Comparison of ENCODE assay signal across 8 cellular contexts in the genomic region with DNA sequence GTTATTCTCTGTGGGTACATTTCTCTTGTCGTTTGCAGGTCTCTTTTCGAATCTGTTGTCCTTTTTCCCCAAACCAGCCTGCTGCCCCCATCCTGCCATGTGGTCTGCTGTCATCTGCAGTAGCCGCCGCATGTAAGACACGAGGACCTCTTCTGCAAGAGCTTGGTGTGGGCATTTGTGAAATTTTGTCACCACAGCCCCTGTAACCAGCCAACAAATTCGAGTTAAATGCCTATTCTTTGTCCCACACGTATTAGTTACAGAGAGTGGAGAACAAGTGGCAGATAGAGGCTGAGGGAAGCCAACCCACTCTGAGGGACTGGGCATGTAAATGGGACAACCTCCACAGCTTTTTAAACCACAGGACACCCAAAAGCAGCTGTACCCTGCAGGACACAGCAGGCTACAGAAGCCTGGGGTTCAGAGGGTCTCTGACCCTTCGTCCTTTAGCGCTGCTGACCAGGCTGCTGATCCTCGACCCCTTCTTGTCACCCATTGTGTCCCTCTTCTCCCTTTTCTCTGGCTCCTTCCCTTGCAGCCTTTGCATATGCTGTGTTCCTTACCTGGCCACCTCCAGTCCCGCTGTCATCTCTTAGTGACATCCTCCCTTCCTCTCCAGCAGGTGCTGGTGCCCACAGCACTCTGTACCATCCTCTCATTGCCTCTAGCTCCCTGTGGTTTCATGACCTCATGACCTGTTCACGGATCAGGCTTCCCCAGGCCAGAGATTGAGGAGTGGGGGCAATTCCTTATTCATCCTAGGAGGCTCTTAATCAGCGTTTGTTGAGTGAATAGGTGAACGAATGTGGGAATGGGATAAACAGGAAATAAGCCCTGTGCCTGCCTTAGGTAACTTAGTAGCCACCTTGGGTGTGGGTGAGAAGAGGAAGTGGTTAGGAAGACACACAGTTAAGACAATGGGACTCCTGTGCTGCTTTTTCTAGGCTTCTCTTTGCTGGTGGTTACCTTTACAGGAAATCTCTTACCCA. TPM values are rescaled to one million over a fixed set of nuclear protein-coding genes. Genes with fewer than 3 reads are reported as not detected.
DNase-seq lines count a peak whose midpoint lies in the region; ATAC-seq, FAIRE-seq and TF ChIP-seq lines count a peak whose summit lies in the region.

No MANE protein-coding gene starts in this region.

- POLR2A ChIA-PET in HepG2 (lab: Yijun Ruan, JAX), result interaction anchor here (1.4 to 3.4 kb wide), 3 partner anchors 21 to 34 kb away, joined by 4 to 28 read pairs (median 6); a partner anchor contains a TSS

- H4K20me1 ChIP-seq in HepG2 (ENCODE audit: insufficient read depth, low read length), result peaks cover 13% of the 10 kb centered on the region; the same call in 1 of the 2 replicates

- no peaks in the 10 kb centered on the region for H3K36me3 Mint-ChIP-seq in activated naive CD8-positive, alpha-beta T cell
- no peaks in the 10 kb centered on the region for H3K36me3 Mint-ChIP-seq in stimulated activated memory B cell treated with anti-CD40 and anti-IgM and Interleukin-4, amounts not matched to agents 10 μg/mL and 1 μg/mL and 100 μg/mL, for 72 hours

- intact Hi-C loops in HepG2 (cut with micrococcal nuclease; ENCODE audit: unreplicated experiment), result loop anchor here (1.0 to 10.0 kb wide), 4 partner anchors 178 to 888 kb away; no protein-coding TSS in a partner anchor
- intact Hi-C loops in right lobe of liver (cut with DNase I), result loop anchor here (5.0 kb wide), 1 partner anchor 290 kb away; no protein-coding TSS in a partner anchor

- DNase-seq in HepG2 (ENCODE audit: low spot score) (no peak), right lobe of liver (no peak), NK-92 (lab: John Stamatoyannopoulos, UW; ENCODE audit: unreplicated experiment) (peak; percentile 10), AG20443 (ENCODE audit: low spot score) (no peak), NCI-H2171 treated with DMSO at 0.1 percent for 48 hours (lab: John Stamatoyannopoulos, UW) (no peak), GM19240 (ENCODE audit: insufficient read length, low spot score) (no peak)

- no peak for TF ChIP-seq RAD21 in HepG2 (CRISPR knock-in tag; IDR thresholded peaks at IDR 0.05)

- no peaks in the 10 kb centered on the region for H3K9me3 Mint-ChIP-seq in activated naive CD8-positive, alpha-beta T cell (ENCODE audit: low read depth)
- H3K9me3 Mint-ChIP-seq in stimulated activated memory B cell treated with anti-CD40 and anti-IgM and Interleukin-4, amounts not matched to agents 10 μg/mL and 1 μg/mL and 100 μg/mL, for 72 hours, result no peaks in the 10 kb centered on the region

- FAIRE-seq in HepG2 (lab: Jason Lieb, UNC), result no peak

- H3K4me1 ChIP-seq in HepG2 (ENCODE audit: insufficient read depth, low read length), result peaks cover 48% of the 10 kb centered on the region
- H3K4me1 ChIP-seq in right lobe of liver, result peaks cover 0 to 11% (median 2%) of the 10 kb centered on the region in 4 donors

- no peak overlapping the region for H3K4me2 ChIP-seq in HepG2 (ENCODE audit: low read depth, low read length)

- H3K36me3 ChIP-seq in HepG2 (replicated peaks in 1 of 2; ENCODE audit: control insufficient read depth in 1 of 2, insufficient read depth in 2 of 2, low read length in 2 of 2), result peaks cover 2 to 19% of the 10 kb centered on the region in 2 experiments; a peak in 4 of 5 replicates
- no peaks in the 10 kb centered on the region for H3K36me3 ChIP-seq in right lobe of liver

- no peak overlapping the region for H3K9ac ChIP-seq in HepG2 (ENCODE audit: insufficient read depth, low read depth, low read length)

- ATAC-seq in HepG2, result no peak
- ATAC-seq in right lobe of liver, result no peak
- peak; percentile 79 for ATAC-seq in stimulated activated memory B cell treated with anti-CD40 and anti-IgM and Interleukin-4, amounts not matched to agents 10 μg/mL and 1 μg/mL and 100 μg/mL, for 72 hours

- in situ Hi-C loops in HepG2 (cut with HindIII; ENCODE audit: extremely low pct_ligation_motif_present, low pct_unique_long_range_greater_than_20kb), result loop anchor here (5.0 kb wide), 2 partner anchors 35 to 290 kb away; a partner anchor contains a TSS

- H3K27ac ChIP-seq in HepG2 (ENCODE audit: extremely low read length, insufficient read depth, low read length) (no peak overlapping the region), right lobe of liver (no peak overlapping the region)

- no peaks in the 10 kb centered on the region for H3K9me3 ChIP-seq in HepG2 (ENCODE audit: low read length)
- no peaks in the 10 kb centered on the region for H3K9me3 ChIP-seq in right lobe of liver

- no peak overlapping the region for H2AFZ ChIP-seq in HepG2 (ENCODE audit: low read length)

- peak overlapping the region; percentile 78 for H3K4me3 Mint-ChIP-seq in activated naive CD8-positive, alpha-beta T cell
- no peak overlapping the region for H3K4me3 Mint-ChIP-seq in stimulated activated memory B cell treated with anti-CD40 and anti-IgM and Interleukin-4, amounts not matched to agents 10 μg/mL and 1 μg/mL and 100 μg/mL, for 72 hours

- no peak for TF ChIP-seq POLR2A in HepG2 (IDR thresholded peaks at IDR 0.05; ENCODE audit: insufficient read depth in 1 of 2, low read depth in 2 of 2, low read length in 2 of 2)
- no peak for TF ChIP-seq POLR2A in right lobe of liver (IDR thresholded peaks at IDR 0.05)

- TF ChIP-seq EP300 in HepG2 (IDR thresholded peaks at IDR 0.05; ENCODE audit: low read depth in 2 of 2, low read length in 2 of 2) (no peak), HepG2 (CRISPR knock-in tag; IDR thresholded peaks at IDR 0.05; ENCODE audit: borderline replicate concordance) (no peak)

- H3K27me3 ChIP-seq in HepG2 (ENCODE audit: control insufficient read depth in 1 of 2, insufficient read depth in 2 of 2, low read length in 2 of 2) (no peaks in the 10 kb centered on the region), right lobe of liver (no peaks in the 10 kb centered on the region)

- WGBS in HepG2 (ENCODE audit: low lambda C conversion rate), result 83% methylated on average over 14 of the region's 14 CpGs
- WGBS in right lobe of liver (ENCODE audit: insufficient coverage, low coverage, low lambda C conversion rate, missing lambda C conversion rate), result 48% methylated on average over 12 of the region's 14 CpGs

- peaks cover 9% of the 10 kb centered on the region for H3K79me2 ChIP-seq in HepG2 (ENCODE audit: insufficient read depth, low read length)

- no peaks in the 10 kb centered on the region for H3K27me3 Mint-ChIP-seq in activated naive CD8-positive, alpha-beta T cell
- peaks cover 9% of the 10 kb centered on the region for H3K27me3 Mint-ChIP-seq in stimulated activated memory B cell treated with anti-CD40 and anti-IgM and Interleukin-4, amounts not matched to agents 10 μg/mL and 1 μg/mL and 100 μg/mL, for 72 hours

- no TSS peak for BruUV-seq in HepG2 (replicated peaks; lab: Mats Ljungman, UMichigan)

- H3K4me1 Mint-ChIP-seq in activated naive CD8-positive, alpha-beta T cell (ENCODE audit: low read depth), result peaks cover 87% of the 10 kb centered on the region
- H3K4me1 Mint-ChIP-seq in stimulated activated memory B cell treated with anti-CD40 and anti-IgM and Interleukin-4, amounts not matched to agents 10 μg/mL and 1 μg/mL and 100 μg/mL, for 72 hours, result peaks cover 47% of the 10 kb centered on the region

- H3K27ac Mint-ChIP-seq in activated naive CD8-positive, alpha-beta T cell, result peak overlapping the region; percentile 74
- H3K27ac Mint-ChIP-seq in stimulated activated memory B cell treated with anti-CD40 and anti-IgM and Interleukin-4, amounts not matched to agents 10 μg/mL and 1 μg/mL and 100 μg/mL, for 72 hours, result no peak overlapping the region

- H3K4me3 ChIP-seq in HepG2 (replicated peaks in 1 of 3; ENCODE audit: insufficient read depth in 1 of 3, low read depth in 2 of 3, low read length in 3 of 3) (no peak overlapping the region), right lobe of liver (no peak overlapping the region)

- CTCF ChIA-PET in HepG2 (lab: Yijun Ruan, JAX; ENCODE audit: low intra/inter-chr PET ratio, low total read pairs), result interaction anchor here (1.5 to 7.0 kb wide), 3 partner anchors 35 to 290 kb away, joined by 8 to 79 read pairs (median 17); a partner anchor contains a TSS

- TF ChIP-seq CTCF in HepG2 (CRISPR knock-in tag; IDR thresholded peaks at IDR 0.05), result no peak
- TF ChIP-seq CTCF in right lobe of liver (IDR thresholded peaks at IDR 0.05), result peak in 1 of 4 donors; percentile 6

RNA-seq across cellular contexts. Expression of a gene that starts 35.3 kb away (rescaled TPM):
- total RNA-seq in HepG2 (2016; rRNA removed; fragmentation: Illumina TruSeq; extraction: Trizol) (49.6 and 92.5 TPM in 2 replicates), right lobe of liver (10 to 100 TPM; 10.7 to 26.8 (median 17.2) TPM)
- total RNA-seq in HepG2 (2016; cell fraction: cytosol; rRNA removed; fragmentation: Illumina TruSeq; extraction: Trizol; ENCODE audit: low read depth), result 4.0 and 7.3 TPM in 2 replicates
- total RNA-seq in HepG2 (2016; cell fraction: insoluble cytoplasmic fraction; rRNA removed; fragmentation: Illumina TruSeq; extraction: Trizol), result 46.0 and 93.0 TPM in 2 replicates
- total RNA-seq in HepG2 (2016; cell fraction: membrane; rRNA removed; fragmentation: Illumina TruSeq; extraction: Trizol), result 20.1 and 25.4 TPM in 2 replicates
- 132 and 146 TPM in 2 replicates for total RNA-seq in HepG2 (2016; cell fraction: nucleus; rRNA removed; fragmentation: Illumina TruSeq; extraction: Trizol)
- polyA plus RNA-seq in HepG2 (2011; rRNA removed), result 21.6 and 24.0 TPM in 2 replicates
- 12.2 and 19.7 TPM in 2 replicates for polyA plus RNA-seq in HepG2 (2011; cell fraction: cytosol; rRNA removed)
- polyA plus RNA-seq in HepG2 (2011; cell fraction: nucleus; rRNA removed), result 24.5 and 30.3 TPM in 2 replicates
- 55.3 and 56.2 TPM in 2 replicates for polyA plus RNA-seq in HepG2 (2012)
- polyA plus RNA-seq in HepG2 (2016; cell fraction: cytosol; fragmentation: Illumina TruSeq; extraction: Trizol; ENCODE audit: low read depth), result 2.1 TPM in 2 replicates
- 27.1 and 28.5 TPM in 2 replicates for polyA plus RNA-seq in HepG2 (2016; cell fraction: insoluble cytoplasmic fraction; fragmentation: Illumina TruSeq; extraction: Trizol; ENCODE audit: low read depth)
- 5.3 and 7.3 TPM in 2 replicates for polyA plus RNA-seq in HepG2 (2016; cell fraction: membrane; fragmentation: Illumina TruSeq; extraction: Trizol; ENCODE audit: low read depth)
- polyA plus RNA-seq in HepG2 (2016; cell fraction: nucleus; fragmentation: Illumina TruSeq; extraction: Trizol; ENCODE audit: insufficient read depth, low read depth), result 118 and 128 TPM in 2 replicates
- polyA minus RNA-seq in HepG2 (2011; rRNA and poly(A)+ RNA removed; ENCODE audit: low replicate concordance), result 8.5 and 31.2 TPM in 2 replicates
- polyA minus RNA-seq in HepG2 (2011; cell fraction: cytosol; rRNA and poly(A)+ RNA removed), result 32.7 and 35.0 TPM in 2 replicates
- 106 and 110 TPM in 2 replicates for polyA minus RNA-seq in HepG2 (2011; cell fraction: nucleus; rRNA and poly(A)+ RNA removed)
